In the genomic region with DNA sequence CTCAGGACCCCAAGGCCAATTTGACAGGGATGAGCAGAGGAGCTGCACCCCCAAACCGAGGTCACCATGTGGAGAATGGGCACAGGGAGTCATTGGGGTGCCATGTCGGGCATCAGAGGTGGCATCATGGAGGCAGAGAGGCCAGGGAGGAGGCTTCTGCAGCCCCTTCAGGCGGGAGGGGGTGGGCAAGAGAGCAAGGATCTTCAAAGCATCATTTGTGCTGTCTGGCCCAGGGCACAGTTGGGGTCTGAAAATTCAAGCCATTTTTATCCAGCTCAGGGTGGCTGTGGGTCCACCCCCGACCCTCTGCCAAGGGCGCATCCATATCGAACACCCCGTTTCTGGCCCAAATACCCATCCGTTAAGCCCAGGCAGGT, we compare ENCODE assay signal across 7 cellular contexts. TPM values are rescaled to one million over a fixed set of nuclear protein-coding genes. Genes with fewer than 3 reads are reported as not detected.
"Had no signal": no experiment of that assay in that cellular context is flagged by ENCODE, and none has a peak within 500 bp of the region (broad histone marks: within the 10 kb centered on the region; RNA-seq: fewer than 3 reads in every experiment).

No MANE protein-coding gene starts in this region.

- H3K4me2 ChIP-seq: GM23338 had no signal

- DNase-seq: HFFc6, IMR-90, KG1 had no signal

- H3K4me1 ChIP-seq: HAP-1 had no signal

- H3K4me3 ChIP-seq: GM23338, HAP-1, K562 had no signal

- H3K9me3 ChIP-seq: HAP-1 had no signal

- H3K36me3 ChIP-seq: HAP-1 had no signal

RNA-seq across cellular contexts. Expression of gene VSTM2L, which starts 31.7 kb away (rescaled TPM):
- total RNA-seq: HT-29, K562 had no signal
- polyA plus RNA-seq: K562 had no signal
